Comparison of ENCODE assay signal across 8 cellular contexts in genomic region chr5:169805937-169806700, GRCh38.
A peak's percentile ranks its signal among the peaks of the same experiment; 100 is the strongest.
DNase-seq lines count a peak whose midpoint lies in the region; ATAC-seq, FAIRE-seq and TF ChIP-seq lines count a peak whose summit lies in the region.

No MANE protein-coding gene starts in this region.

- no peak overlapping the region for H3K4ac ChIP-seq in H1 (replicated peaks; ENCODE audit: insufficient read length, low read depth, low read length)

- DNase-seq in H1 (ENCODE audit: low read depth in 1 of 2, low spot score in 2 of 2), result no peak
- no peak for DNase-seq in NCI-H1694 (lab: John Stamatoyannopoulos, UW)
- no peak for DNase-seq in WERI-Rb-1
- no peak for DNase-seq in stimulated activated CD4-positive, alpha-beta T cell treated with anti-CD3 and anti-CD28 coated beads, Interleukin-1b, Interleukin-23, amount 100 ng/mL, for 48 hours
- DNase-seq in HAP-1 (ENCODE audit: low spot score in 2 of 2), result no peak

- no peak overlapping the region for H2BK120ac ChIP-seq in H1 (replicated peaks; ENCODE audit: low read depth, low read length)

- peak; percentile 42 for ATAC-seq in GM18508 (IDR thresholded peaks at IDR 0.05; ENCODE audit: insufficient read depth, unreplicated experiment)
- peak; percentile 73 for ATAC-seq in GM21390 (IDR thresholded peaks at IDR 0.05; ENCODE audit: unreplicated experiment)
- ATAC-seq in HG03108 (IDR thresholded peaks at IDR 0.05; ENCODE audit: unreplicated experiment), result peak; percentile 55

- H4K5ac ChIP-seq in H1 (ENCODE audit: insufficient read length, low read depth, low read length), result no peak overlapping the region

- H3K27me3 ChIP-seq in H1 (replicated peaks in 1 of 4; ENCODE audit: control insufficient read depth in 3 of 4, extremely low read depth in 1 of 4, insufficient read depth in 3 of 4, low read length in 3 of 4) (peaks cover 0 to 2% (median 0%) of the 10 kb centered on the region in 4 experiments; a peak in 1 of 7 replicates), WERI-Rb-1 (ENCODE audit: insufficient read depth, low read depth, severe bottlenecking) (peaks cover 68% of the 10 kb centered on the region), HAP-1 (ENCODE audit: low read depth) (no peaks in the 10 kb centered on the region)

- no peak overlapping the region for H2BK20ac ChIP-seq in H1 (ENCODE audit: low read length)

- H3K23me2 ChIP-seq in H1 (ENCODE audit: low read depth, low read length), result no peaks in the 10 kb centered on the region; the same call in 1 of the 2 replicates

- TF ChIP-seq RAD21 in H1 (IDR thresholded peaks at IDR 0.05 in 1 of 2, conservative IDR thresholded peaks at IDR 0.05 in 1 of 2; ENCODE audit: low read depth in 2 of 2, low read length in 2 of 2), result no peak

- H3K36me3 ChIP-seq in H1 (ENCODE audit: control insufficient read depth in 2 of 4, insufficient read depth in 4 of 4, low read length in 3 of 4), result no peaks in the 10 kb centered on the region
- H3K36me3 ChIP-seq in WERI-Rb-1, result no peaks in the 10 kb centered on the region
- no peaks in the 10 kb centered on the region for H3K36me3 ChIP-seq in HAP-1 (replicated peaks)

- no peaks in the 10 kb centered on the region for H4K20me1 ChIP-seq in H1 (replicated peaks in 1 of 2; ENCODE audit: control insufficient read depth in 1 of 2, insufficient read depth in 2 of 2, low read length in 2 of 2)

- no peaks in the 10 kb centered on the region for H3K79me2 ChIP-seq in H1 (ENCODE audit: control insufficient read depth in 1 of 2, insufficient read depth in 2 of 2, low read length in 2 of 2)

- H3K27ac ChIP-seq in H1 (ENCODE audit: low read depth, low read length) (no peak overlapping the region), WERI-Rb-1 (no peak overlapping the region)

- H3K9me3 ChIP-seq in H1 (ENCODE audit: insufficient read depth in 2 of 2, low read depth in 1 of 2, low read length in 1 of 2) (no peaks in the 10 kb centered on the region), WERI-Rb-1 (ENCODE audit: severe bottlenecking) (no peaks in the 10 kb centered on the region), HAP-1 (no peaks in the 10 kb centered on the region)

- no peak overlapping the region for H2BK15ac ChIP-seq in H1 (ENCODE audit: low read length)

- no peak for TF ChIP-seq EP300 in H1 (IDR thresholded peaks at IDR 0.05; ENCODE audit: borderline replicate concordance in 1 of 2, low read depth in 2 of 2, low read length in 2 of 2)

- CTCF ChIA-PET in H1 (lab: Charles Lee; ENCODE audit: partially characterized antibody), result interaction anchor here (0.6 to 3.4 kb wide), 8 partner anchors 13 to 276 kb away, joined by 3 to 17 read pairs (median 3); partner anchors contain the start of gene INSYN2B

- H3K4me3 ChIP-seq in H1 (ENCODE audit: extremely low read depth in 1 of 4, insufficient read depth in 2 of 4, low read depth in 3 of 4, low read length in 4 of 4) (no peak overlapping the region), WERI-Rb-1 (ENCODE audit: low read depth, low read length) (no peak overlapping the region), HAP-1 (no peak overlapping the region)

- H3K18ac ChIP-seq in H1 (ENCODE audit: extremely low read depth, low read length), result 0 out of 2 replicates have a peak overlapping the region, but pooled peaks have one; percentile 6

- no peak overlapping the region for H2BK5ac ChIP-seq in H1 (ENCODE audit: low read depth, low read length)

- no peak for FAIRE-seq in H1 (lab: Jason Lieb, UNC)

- no peak overlapping the region for H4K8ac ChIP-seq in H1 (ENCODE audit: extremely low read depth, insufficient read depth, low read length)

- H2AK5ac ChIP-seq in H1 (ENCODE audit: low read depth, low read length), result no peak overlapping the region

- H3K23ac ChIP-seq in H1 (ENCODE audit: insufficient read length), result no peak overlapping the region

- no peak overlapping the region for H3K56ac ChIP-seq in H1 (replicated peaks; ENCODE audit: insufficient read length, low read depth, low read length)

- 95% methylated on average over 6 of the region's 6 CpGs; no CpG with 5 or more reads in 1 of the 2 experiments for WGBS in H1 (ENCODE audit: extremely low coverage in 1 of 2, insufficient coverage in 1 of 2, insufficient read length in 1 of 2, insufficient replicate concordance in 2 of 2, low coverage in 1 of 2, low lambda C conversion rate in 2 of 2, missing lambda C conversion rate in 1 of 2), 2 experiments

- TF ChIP-seq CTCF in H1 (IDR thresholded peaks at IDR 0.05; ENCODE audit: control extremely low read depth in 1 of 3, insufficient read depth in 1 of 3, low read depth in 1 of 3, low read length in 3 of 3) (no peak), WERI-Rb-1 (IDR thresholded peaks at IDR 0.05; ENCODE audit: low read depth, low read length) (no peak)

- no peak overlapping the region for H2BK12ac ChIP-seq in H1 (ENCODE audit: low read depth, low read length)

- H3K4me1 ChIP-seq in H1 (replicated peaks in 1 of 4; ENCODE audit: control insufficient read depth in 3 of 4, insufficient read depth in 4 of 4, low read length in 3 of 4) (peaks cover 0 to 22% (median 17%) of the 10 kb centered on the region in 4 experiments; a peak in 6 of 7 replicates), HAP-1 (no peaks in the 10 kb centered on the region)

- in situ Hi-C loops in HAP-1 (cut with MboI; ENCODE audit: low sequenced_read_pairs), result no loop called here

- H4K91ac ChIP-seq in H1 (replicated peaks; ENCODE audit: insufficient read length, low read length), result no peak overlapping the region

- POLR2A ChIA-PET in H1 (lab: Charles Lee; ENCODE audit: partially characterized antibody), result no interaction called here

- TF ChIP-seq POLR2A in H1 (IDR thresholded peaks at IDR 0.05; ENCODE audit: control extremely low read depth in 1 of 2, low read depth in 2 of 2, low read length in 2 of 2), result no peak

- no peak overlapping the region for H3K4me2 ChIP-seq in H1 (ENCODE audit: insufficient read depth in 1 of 2, low read depth in 2 of 2, low read length in 2 of 2)

- H3K14ac ChIP-seq in H1 (ENCODE audit: insufficient read length), result no peak overlapping the region

- no peak overlapping the region for H2AFZ ChIP-seq in H1 (ENCODE audit: low read length)

- no peak overlapping the region for H3K9ac ChIP-seq in H1 (replicated peaks in 1 of 4; ENCODE audit: extremely low read depth in 1 of 4, low read depth in 3 of 4, low read length in 3 of 4)

- H3K79me1 ChIP-seq in H1 (ENCODE audit: low read depth, low read length), result no peaks in the 10 kb centered on the region

TF ChIP-seq in H1, 55 proteins besides CTCF, POLR2A, EP300 and RAD21:
- TF ChIP-seq POU5F1 (IDR thresholded peaks at IDR 0.05; ENCODE audit: low read depth, low read length) (no peak), CBX8 (IDR thresholded peaks at IDR 0.05; ENCODE audit: borderline replicate concordance, low read depth, low read length) (no peak), ZNF274 (IDR thresholded peaks at IDR 0.05; ENCODE audit: borderline replicate concordance, extremely low read depth, low read length) (no peak), HDAC6 (IDR thresholded peaks at IDR 0.05; ENCODE audit: low read depth, low read length) (no peak), GTF2F1 (IDR thresholded peaks at IDR 0.05; ENCODE audit: borderline replicate concordance, low read depth, low read length) (no peak)
